8 cellular contexts compared by ENCODE assay signal in genomic region chr15:67863442-67863987, GRCh38. TPM values are rescaled to one million over a fixed set of nuclear protein-coding genes. Genes with fewer than 3 reads are reported as not detected.
DNase-seq lines count a peak whose midpoint lies in the region; ATAC-seq and TF ChIP-seq lines count a peak whose summit lies in the region.

No MANE protein-coding gene starts in this region.

- intact Hi-C loops in psoas muscle (cut with DNase I) (loop anchor here (1.0 to 10.0 kb wide), 4 partner anchors 191 to 349 kb away; partner anchors contain the start of gene PIAS1 (in 1 of the 2)), aorta (cut with DNase I) (loop anchor here (2.0 to 10.0 kb wide), 6 partner anchors 49 to 349 kb away; partner anchors contain the start of gene PIAS1 (in 2 of the 2))

- WGBS in psoas muscle, 3 donors: 1 to 3% (median 1%) methylated on average over 33 to 41 of the region's 41 CpGs
- 0 to 2% methylated on average over 40 to 41 of the region's 41 CpGs for WGBS in aorta, 2 donors

- H3K4me1 ChIP-seq in right atrium auricular region (peaks cover 0 to 12% of the 10 kb centered on the region in 2 donors), psoas muscle (peaks cover 3% of the 10 kb centered on the region), aorta (ENCODE audit: control insufficient read depth in 1 of 2, insufficient read depth in 2 of 2, low read length in 2 of 2) (no peaks in the 10 kb centered on the region)

- TF ChIP-seq CTCF in HFF-Myc (IDR thresholded peaks at IDR 0.05; ENCODE audit: low read depth, low read length, missing control alignments) (peak; percentile 91), right atrium auricular region (IDR thresholded peaks at IDR 0.05) (peak; percentile 93 to 99), psoas muscle (IDR thresholded peaks at IDR 0.05) (peak; percentile 96)

- no peaks in the 10 kb centered on the region for H3K36me3 ChIP-seq in right atrium auricular region
- H3K36me3 ChIP-seq in psoas muscle (ENCODE audit: insufficient read depth in 1 of 2, low read depth in 1 of 2): no peaks in the 10 kb centered on the region
- H3K36me3 ChIP-seq in aorta (ENCODE audit: control insufficient read depth in 1 of 2, insufficient read depth in 2 of 2, low read length in 1 of 2): no peaks in the 10 kb centered on the region

- peak; percentile 40 for DNase-seq in GM04504 (ENCODE audit: low read depth)
- no peak for DNase-seq in HFF-Myc (ENCODE audit: extremely low read depth, low read depth)
- DNase-seq in NCI-H1048 (lab: John Stamatoyannopoulos, UW): peak; percentile 53
- DNase-seq in T follicular helper cell (ENCODE audit: low read depth): peak; percentile 39
- DNase-seq in amniotic epithelial cell (ENCODE audit: low read depth): peak; percentile 70
- peak; percentile 84 for DNase-seq in right atrium auricular region (ENCODE audit: low spot score)
- peak; percentile 82 to 90 for DNase-seq in psoas muscle
- peak; percentile 86 to 95 for DNase-seq in aorta

- H3K27me3 ChIP-seq in right atrium auricular region (no peaks in the 10 kb centered on the region), psoas muscle (ENCODE audit: insufficient read depth in 3 of 3, low read length in 2 of 3) (no peaks in the 10 kb centered on the region), aorta (ENCODE audit: control insufficient read depth in 1 of 2, insufficient read depth in 2 of 2, low read length in 1 of 2) (no peaks in the 10 kb centered on the region)

- H3K27ac ChIP-seq in right atrium auricular region (peak overlapping the region; percentile 15 to 31), psoas muscle (no peak overlapping the region), aorta (ENCODE audit: low read depth in 1 of 2, low read length in 2 of 2) (no peak overlapping the region)

- H3K9me3 ChIP-seq in right atrium auricular region (no peaks in the 10 kb centered on the region), psoas muscle (no peaks in the 10 kb centered on the region), aorta (ENCODE audit: control insufficient read depth, low read length) (no peaks in the 10 kb centered on the region)

- ATAC-seq in psoas muscle (peak; percentile 95 to 98 (median 96)), aorta (ENCODE audit: low FRiP score) (peak; percentile 97)

- H3K4me3 ChIP-seq in HFF-Myc (replicated peaks; ENCODE audit: low read depth, low read length): peak overlapping the region; percentile 32
- peak overlapping the region; percentile 24 to 40 for H3K4me3 ChIP-seq in right atrium auricular region
- peak overlapping the region; percentile 72 for H3K4me3 ChIP-seq in psoas muscle
- H3K4me3 ChIP-seq in aorta (ENCODE audit: low read length in 2 of 2): peak overlapping the region in 1 of 2 donors; percentile 4

RNA-seq across cellular contexts. Expression of gene RNU6-1, which starts 23.7 kb away (rescaled TPM):
- total RNA-seq in right atrium auricular region: not detected
- total RNA-seq in psoas muscle: not detected
- not detected for polyA plus RNA-seq in psoas muscle
- total RNA-seq in aorta: not detected
- not detected for polyA plus RNA-seq in aorta

RNA-seq across cellular contexts. Expression of gene SKOR1, which starts 38.2 kb away (rescaled TPM):
- total RNA-seq in right atrium auricular region (under 1 TPM in 1 of 2 donors, not detected in 1; 0.12 TPM), psoas muscle (under 1 TPM; 0.13 to 0.48 (median 0.29) TPM), aorta (1 to 10 TPM; 1.2 to 1.3 TPM)
- polyA plus RNA-seq in psoas muscle (under 1 TPM; 0.06 to 0.07 (median 0.06) TPM), aorta (1 to 10 TPM in 1 of 2 donors, not detected in 1; 1.0 TPM)

Comparison
In these comparisons a context has a peak if more than half of its experiments do, and no peak if none do; other contexts are left out.
1. H3K27ac ChIP-seq: peak in right atrium auricular region (2 of 2); none in psoas muscle (single experiment) and aorta (0 of 2).
2. Peak in every context shown above with its lines, with median percentiles within 50 percentile points of each other: CTCF ChIP-seq.